Comparison of ENCODE assay signal across 1 cellular context in the genomic region with DNA sequence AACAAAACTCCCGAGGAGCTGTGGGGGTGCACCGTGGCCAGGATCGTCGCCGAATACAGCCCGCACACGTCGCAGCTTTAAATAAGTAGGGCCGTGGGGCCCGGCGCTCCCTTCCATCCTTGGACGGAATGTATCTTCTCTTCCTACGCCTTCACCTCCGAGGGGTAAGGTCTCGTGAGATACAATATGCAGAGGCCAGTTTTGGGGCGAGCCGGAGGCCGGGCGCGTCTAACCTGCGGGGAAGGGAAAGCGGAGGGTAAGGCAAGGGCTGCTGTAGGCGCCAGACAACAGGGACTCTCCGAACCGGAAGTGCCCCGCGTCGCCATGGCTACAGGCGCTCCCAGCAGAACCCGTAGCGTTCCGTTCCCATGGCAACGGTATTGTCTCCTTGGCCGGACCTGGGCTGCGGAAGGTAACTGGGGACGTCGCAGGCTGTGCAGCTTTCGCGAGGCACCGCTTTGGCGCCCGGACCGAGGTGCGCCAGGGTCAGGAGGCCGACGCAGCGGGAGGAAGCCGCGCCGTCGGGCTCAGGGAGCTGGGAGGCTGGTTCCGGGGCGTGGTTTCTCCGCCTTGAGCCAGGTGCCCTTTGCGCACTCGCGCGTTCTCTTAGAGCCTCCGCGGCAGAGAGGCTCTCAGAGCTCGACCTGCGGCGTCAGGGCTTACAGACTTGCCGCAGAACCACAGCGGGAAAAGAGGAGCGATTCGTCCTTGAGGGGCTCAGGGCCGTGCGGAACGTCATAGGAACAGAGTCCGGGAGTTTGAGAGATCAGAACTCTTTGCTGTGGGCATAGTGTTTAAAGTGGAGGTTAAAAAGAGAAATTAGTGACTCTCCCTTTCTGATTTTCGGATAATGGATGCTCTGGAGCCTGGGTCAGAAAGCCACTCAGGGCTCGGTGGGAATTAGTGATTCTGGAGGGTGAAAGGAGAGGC.
TF ChIP-seq lines count a peak whose summit lies in the region.

A gene with protein sequence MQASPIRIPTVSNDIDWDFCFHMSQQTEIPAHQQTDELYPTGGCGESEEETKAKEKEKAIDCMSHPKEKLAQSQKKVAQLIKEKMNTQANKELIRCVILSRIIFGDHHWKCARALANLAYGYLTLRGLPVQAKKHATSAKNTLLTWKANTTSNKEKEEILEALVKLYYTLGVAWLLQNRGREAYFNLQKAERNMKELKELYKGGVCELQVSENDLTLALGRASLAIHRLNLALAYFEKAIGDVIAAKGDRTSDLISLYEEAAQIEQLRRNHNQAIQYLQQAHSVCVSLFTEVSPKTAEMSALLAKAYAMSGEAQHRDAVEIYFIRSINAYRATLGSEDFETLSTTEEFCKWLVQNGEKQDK (plus strand): TSS at position 380 of the 930 bp plus-strand sequence. CDS start 1,508 bp downstream, outside the sequence.

TF ChIP-seq in K562, 482 proteins besides CTCF, POLR2A, EP300 and RAD21 (continued from another document):
- TF ChIP-seq, protein P1, sequence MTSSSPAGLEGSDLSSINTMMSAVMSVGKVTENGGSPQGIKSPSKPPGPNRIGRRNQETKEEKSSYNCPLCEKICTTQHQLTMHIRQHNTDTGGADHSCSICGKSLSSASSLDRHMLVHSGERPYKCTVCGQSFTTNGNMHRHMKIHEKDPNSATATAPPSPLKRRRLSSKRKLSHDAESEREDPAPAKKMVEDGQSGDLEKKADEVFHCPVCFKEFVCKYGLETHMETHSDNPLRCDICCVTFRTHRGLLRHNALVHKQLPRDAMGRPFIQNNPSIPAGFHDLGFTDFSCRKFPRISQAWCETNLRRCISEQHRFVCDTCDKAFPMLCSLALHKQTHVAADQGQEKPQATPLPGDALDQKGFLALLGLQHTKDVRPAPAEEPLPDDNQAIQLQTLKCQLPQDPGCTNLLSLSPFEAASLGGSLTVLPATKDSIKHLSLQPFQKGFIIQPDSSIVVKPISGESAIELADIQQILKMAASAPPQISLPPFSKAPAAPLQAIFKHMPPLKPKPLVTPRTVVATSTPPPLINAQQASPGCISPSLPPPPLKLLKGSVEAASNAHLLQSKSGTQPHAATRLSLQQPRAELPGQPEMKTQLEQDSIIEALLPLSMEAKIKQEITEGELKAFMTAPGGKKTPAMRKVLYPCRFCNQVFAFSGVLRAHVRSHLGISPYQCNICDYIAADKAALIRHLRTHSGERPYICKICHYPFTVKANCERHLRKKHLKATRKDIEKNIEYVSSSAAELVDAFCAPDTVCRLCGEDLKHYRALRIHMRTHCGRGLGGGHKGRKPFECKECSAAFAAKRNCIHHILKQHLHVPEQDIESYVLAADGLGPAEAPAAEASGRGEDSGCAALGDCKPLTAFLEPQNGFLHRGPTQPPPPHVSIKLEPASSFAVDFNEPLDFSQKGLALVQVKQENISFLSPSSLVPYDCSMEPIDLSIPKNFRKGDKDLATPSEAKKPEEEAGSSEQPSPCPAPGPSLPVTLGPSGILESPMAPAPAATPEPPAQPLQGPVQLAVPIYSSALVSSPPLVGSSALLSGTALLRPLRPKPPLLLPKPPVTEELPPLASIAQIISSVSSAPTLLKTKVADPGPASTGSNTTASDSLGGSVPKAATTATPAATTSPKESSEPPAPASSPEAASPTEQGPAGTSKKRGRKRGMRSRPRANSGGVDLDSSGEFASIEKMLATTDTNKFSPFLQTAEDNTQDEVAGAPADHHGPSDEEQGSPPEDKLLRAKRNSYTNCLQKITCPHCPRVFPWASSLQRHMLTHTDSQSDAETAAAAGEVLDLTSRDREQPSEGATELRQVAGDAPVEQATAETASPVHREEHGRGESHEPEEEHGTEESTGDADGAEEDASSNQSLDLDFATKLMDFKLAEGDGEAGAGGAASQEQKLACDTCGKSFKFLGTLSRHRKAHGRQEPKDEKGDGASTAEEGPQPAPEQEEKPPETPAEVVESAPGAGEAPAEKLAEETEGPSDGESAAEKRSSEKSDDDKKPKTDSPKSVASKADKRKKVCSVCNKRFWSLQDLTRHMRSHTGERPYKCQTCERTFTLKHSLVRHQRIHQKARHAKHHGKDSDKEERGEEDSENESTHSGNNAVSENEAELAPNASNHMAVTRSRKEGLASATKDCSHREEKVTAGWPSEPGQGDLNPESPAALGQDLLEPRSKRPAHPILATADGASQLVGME (CRISPR knock-in tag; IDR thresholded peaks at IDR 0.05): 0 out of 2 replicates have a peak, but pooled peaks have one; percentile 20
- TF ChIP-seq MAFK (IDR thresholded peaks at IDR 0.05; ENCODE audit: low read length) (no peak), CHCHD3 (CRISPR knock-in tag; IDR thresholded peaks at IDR 0.05) (no peak), ZNF212 (CRISPR knock-in tag; IDR thresholded peaks at IDR 0.05) (no peak), ZNF408 (CRISPR knock-in tag; IDR thresholded peaks at IDR 0.05; ENCODE audit: low read depth) (no peak), TOE1 (IDR thresholded peaks at IDR 0.05; ENCODE audit: borderline replicate concordance) (0 out of 2 replicates have a peak, but pooled peaks have one; percentile 14), TOE1 (CRISPR knock-in tag; IDR thresholded peaks at IDR 0.05; ENCODE audit: borderline replicate concordance, low read depth) (peak; percentile 87; the same call in 1 of the 2 replicates), ZSCAN32 (CRISPR knock-in tag; IDR thresholded peaks at IDR 0.05) (no peak), SETDB1 (IDR thresholded peaks at IDR 0.05; ENCODE audit: low read length) (no peak), ZKSCAN8 (CRISPR knock-in tag; IDR thresholded peaks at IDR 0.05) (no peak), EP400 (IDR thresholded peaks at IDR 0.05) (peak; percentile 42; the same call in 1 of the 2 replicates), SPI1 (IDR thresholded peaks at IDR 0.05; ENCODE audit: borderline replicate concordance, low read depth, low read length) (peak; percentile 38), ZNF311 (CRISPR knock-in tag; IDR thresholded peaks at IDR 0.05) (no peak), ZNF699 (CRISPR knock-in tag; IDR thresholded peaks at IDR 0.05; ENCODE audit: insufficient replicate concordance) (no peak), ZFP30 (CRISPR knock-in tag; IDR thresholded peaks at IDR 0.05; ENCODE audit: borderline replicate concordance) (no peak)
TF ChIP-seq in K562: peak in this region for 107.
